In genomic region chr5:153135416-153135815, GRCh38 we compare ENCODE assay signal across 26 cellular contexts.
A peak's percentile ranks its signal among the peaks of the same experiment; 100 is the strongest.
DNase-seq lines count a peak whose midpoint lies in the region; ATAC-seq and TF ChIP-seq lines count a peak whose summit lies in the region.
"Had no signal": no experiment of that assay in that cellular context is flagged by ENCODE, and none has a peak within 500 bp of the region (broad histone marks: within the 10 kb centered on the region; RNA-seq: fewer than 3 reads in every experiment).

No MANE protein-coding gene starts in this region.

- WGBS in neuronal stem cell (ENCODE audit: extremely low coverage in 2 of 2, insufficient read length in 2 of 2, insufficient replicate concordance in 1 of 2), 2 donors, result no CpG with 5 or more reads among the region's 4 CpGs

- H3K79me1 ChIP-seq in neuronal stem cell (ENCODE audit: low read depth, low read length), result no peaks in the 10 kb centered on the region

- H3K4ac ChIP-seq in neuronal stem cell (ENCODE audit: low read length), result no peak overlapping the region

- H3K79me2 ChIP-seq in PC-3 (ENCODE audit: low read length), result no peaks in the 10 kb centered on the region

- ATAC-seq in PC-3 (no peak), HG02884 (IDR thresholded peaks at IDR 0.05; ENCODE audit: unreplicated experiment) (no peak)
- ATAC-seq: naive thymus-derived CD8-positive, alpha-beta T cell; Right ventricle myocardium inferior had no signal

- H3F3A ChIP-seq in PC-3 (ENCODE audit: low read length, unreplicated experiment), result no peaks in the 10 kb centered on the region

- no peak overlapping the region for H2AK5ac ChIP-seq in neuronal stem cell (ENCODE audit: low read depth, low read length)

- no peak overlapping the region for H3K14ac ChIP-seq in neuronal stem cell (ENCODE audit: low read length)

- in situ Hi-C loops in astrocyte of the spinal cord (cut with HindIII; ENCODE audit: low sequenced_read_pairs), result no loop called here

- H3K18ac ChIP-seq in neuronal stem cell (ENCODE audit: low read length), result no peak overlapping the region

- H4K91ac ChIP-seq in neuronal stem cell (ENCODE audit: low read depth, low read length, poor library complexity), result no peak overlapping the region

- H2AFZ ChIP-seq in PC-3 (ENCODE audit: low read length), result no peak overlapping the region
- no peak overlapping the region for H2AFZ ChIP-seq in neuronal stem cell (ENCODE audit: low read length)

- no peak for TF ChIP-seq CTCF in PC-3 (conservative IDR thresholded peaks at IDR 0.05; ENCODE audit: low read depth, low read length)
- no peak for TF ChIP-seq CTCF in astrocyte of the spinal cord (IDR thresholded peaks at IDR 0.05; ENCODE audit: low read depth, low read length)

- peak; percentile 70 for DNase-seq in ELR (ENCODE audit: low read depth)
- DNase-seq in PC-3, result peak; percentile 39
- DNase-seq in astrocyte of the spinal cord (ENCODE audit: low read depth, low spot score), result peak; percentile 49
- DNase-seq in lung microvascular endothelial cell (ENCODE audit: low read depth in 2 of 2), result peak; percentile 0 to 2
- DNase-seq in NCI-H2081 treated with DMSO at 0.1 percent for 48 hours (lab: John Stamatoyannopoulos, UW), result no peak
- no peak for DNase-seq in neuronal stem cell (ENCODE audit: low spot score)
- no peak for DNase-seq in cerebellar cortex (ENCODE audit: low spot score)
- DNase-seq: activated CD4-positive, alpha-beta T cell treated with anti-CD3 and anti-CD28 coated beads, Interleukin-2, amount 50 U/mL, for 4 hours; activated naive CD4-positive, alpha-beta T cell treated with anti-CD3 and anti-CD28 coated beads, Interleukin-2, amount 50 U/mL, for 16 hours; amniotic stem cell; caudate nucleus; dermis blood vessel endothelial cell; GF-D8; hypothalamus; immature natural killer cell; KBM-7; naive thymus-derived CD8-positive, alpha-beta T cell; NCI-H1436 treated with DMSO at 0.1 percent for 48 hours; NCI-H446 treated with DMSO at 0.1 percent for 48 hours; spleen had no signal

- H2BK12ac ChIP-seq in neuronal stem cell (ENCODE audit: low read length), result no peak overlapping the region

- H3K4me2 ChIP-seq in PC-3 (ENCODE audit: low read length) (no peak overlapping the region), neuronal stem cell (ENCODE audit: insufficient read depth, low read length, poor library complexity, severe bottlenecking) (no peak overlapping the region)
- H3K4me2 ChIP-seq: BLaER1 had no signal

- intact Hi-C loops in PC-3 (cut with micrococcal nuclease), result no loop called here

- H4K8ac ChIP-seq in neuronal stem cell (ENCODE audit: low read depth, low read length), result no peak overlapping the region

- H2BK120ac ChIP-seq in neuronal stem cell (ENCODE audit: low read depth, low read length), result no peak overlapping the region

- H3K9me3 ChIP-seq in PC-3 (ENCODE audit: low read length) (peaks cover 4% of the 10 kb centered on the region; the same call in 1 of the 2 replicates), neuronal stem cell (replicated peaks in 1 of 2; ENCODE audit: control insufficient read depth in 2 of 2, insufficient read depth in 1 of 2, low read depth in 1 of 2, low read length in 2 of 2) (no peaks in the 10 kb centered on the region)
- H3K9me3 ChIP-seq: BLaER1, HAP-1, right atrium auricular region, spleen, tibial nerve had no signal

- H3K9me2 ChIP-seq in PC-3 (replicated peaks; ENCODE audit: low read length), result no peaks in the 10 kb centered on the region

- H3K36me3 ChIP-seq in PC-3 (ENCODE audit: low read depth, low read length) (no peaks in the 10 kb centered on the region), neuronal stem cell (replicated peaks in 1 of 2; ENCODE audit: control insufficient read depth in 2 of 2, insufficient read depth in 2 of 2, low read length in 2 of 2) (no peaks in the 10 kb centered on the region)
- H3K36me3 ChIP-seq: BLaER1, HAP-1, right atrium auricular region, spleen, tibial nerve had no signal

- CTCF ChIA-PET in PC-3 (lab: Charles Lee), result no interaction called here

- no peaks in the 10 kb centered on the region for H3K27me3 ChIP-seq in PC-3 (ENCODE audit: low read length)
- no peaks in the 10 kb centered on the region for H3K27me3 ChIP-seq in neuronal stem cell (ENCODE audit: control insufficient read depth in 3 of 3, insufficient read depth in 3 of 3, low read depth in 1 of 3, low read length in 3 of 3)
- H3K27me3 ChIP-seq: BLaER1, right atrium auricular region, spleen, tibial nerve had no signal

- no peaks in the 10 kb centered on the region for H3K4me1 ChIP-seq in PC-3 (ENCODE audit: insufficient read depth, low read length)
- no peaks in the 10 kb centered on the region for H3K4me1 ChIP-seq in neuronal stem cell (ENCODE audit: control insufficient read depth in 2 of 2, insufficient read depth in 1 of 2, low read depth in 1 of 2, low read length in 2 of 2)
- H3K4me1 ChIP-seq: BLaER1, HAP-1, right atrium auricular region, spleen, tibial nerve had no signal

- H2BK5ac ChIP-seq in neuronal stem cell (ENCODE audit: low read length), result no peak overlapping the region

- H3K4me3 ChIP-seq in PC-3 (ENCODE audit: low read length) (no peak overlapping the region), astrocyte of the spinal cord (ENCODE audit: low read depth, low read length) (no peak overlapping the region), neuronal stem cell (ENCODE audit: low read length in 2 of 2) (no peak overlapping the region)
- H3K4me3 ChIP-seq: BLaER1, HAP-1, right atrium auricular region, spleen, tibial nerve had no signal

- POLR2A ChIA-PET in PC-3 (lab: Charles Lee; ENCODE audit: unreplicated experiment), result no interaction called here

- H2BK15ac ChIP-seq in neuronal stem cell (ENCODE audit: low read length), result no peak overlapping the region

- no peak overlapping the region for H3K23ac ChIP-seq in neuronal stem cell (ENCODE audit: low read depth, low read length, poor library complexity)

- no TSS peak for BruUV-seq in PC-3 (replicated peaks; lab: Mats Ljungman, UMichigan)

- H4K20me1 ChIP-seq in PC-3 (ENCODE audit: low read length), result no peaks in the 10 kb centered on the region
- H4K20me1 ChIP-seq: BLaER1 had no signal

- H3K27ac ChIP-seq in PC-3 (ENCODE audit: low read length) (no peak overlapping the region), neuronal stem cell (replicated peaks; ENCODE audit: low read length) (no peak overlapping the region)
- H3K27ac ChIP-seq: BLaER1, right atrium auricular region, spleen, tibial nerve had no signal

- no peak overlapping the region for H3K9ac ChIP-seq in PC-3 (ENCODE audit: low read length)
- no peak overlapping the region for H3K9ac ChIP-seq in neuronal stem cell (ENCODE audit: low read depth, low read length, poor library complexity)
- H3K9ac ChIP-seq: BLaER1 had no signal

Comparison
In these comparisons a context has a peak if more than half of its experiments do, and no peak if none do; other contexts are left out.
1. DNase-seq: peak in ELR (single experiment), PC-3 (single experiment), astrocyte of the spinal cord (single experiment) and lung microvascular endothelial cell (2 of 2); none in NCI-H2081 treated with DMSO at 0.1 percent for 48 hours (single experiment), neuronal stem cell (single experiment) and cerebellar cortex (single experiment).